Comparison of ENCODE assay signal across 24 cellular contexts in genomic region chr6:35428421-35429149, GRCh38. TPM values are rescaled to one million over a fixed set of nuclear protein-coding genes. Genes with fewer than 3 reads are reported as not detected.
DNase-seq lines count a peak whose midpoint lies in the region; ATAC-seq and TF ChIP-seq lines count a peak whose summit lies in the region.
"Had no signal": no experiment of that assay in that cellular context is flagged by ENCODE, and none has a peak within 500 bp of the region (broad histone marks: within the 10 kb centered on the region; RNA-seq: fewer than 3 reads in every experiment).

No MANE protein-coding gene starts in this region.

- H3K27ac Mint-ChIP-seq in WTC11 = peak overlapping the region; percentile 74
- peak overlapping the region; percentile 16 for H3K27ac Mint-ChIP-seq in neural crest cell (ENCODE audit: unreplicated experiment)
- H3K27ac Mint-ChIP-seq: activated naive CD8-positive, alpha-beta T cell treated with anti-CD3 and anti-CD28 coated beads, Interleukin-2, amount 50 U/mL, for 24 hours; activated T-helper 2 cell treated with anti-CD3 and anti-CD28 coated beads, Interferon-gamma antibody, Interleukin-2, Interleukin-4, amounts not matched to agents 10 μg/mL and 5 μg/mL and 100 μg/mL, durations not matched to agents 14 hours and 24 hours and 36 hours; CD8-positive, alpha-beta T cell; natural killer cell treated with Interleukin-12 subunit alpha and Interleukin-12 subunit beta and Interleukin-15 and Interleukin-18, amount 100 ng/mL, for 72 hours had no signal

- H3K4me3 Mint-ChIP-seq in WTC11 (no peak overlapping the region), neural crest cell (no peak overlapping the region)
- H3K4me3 Mint-ChIP-seq: activated naive CD8-positive, alpha-beta T cell treated with anti-CD3 and anti-CD28 coated beads, Interleukin-2, amount 50 U/mL, for 24 hours; CD8-positive, alpha-beta T cell; natural killer cell treated with Interleukin-12 subunit alpha and Interleukin-12 subunit beta and Interleukin-15 and Interleukin-18, amount 100 ng/mL, for 72 hours had no signal

- ATAC-seq in WTC11 (peak; percentile 40), GM18502 (IDR thresholded peaks at IDR 0.05; ENCODE audit: poor library complexity, unreplicated experiment) (no peak)
- ATAC-seq: activated naive CD8-positive, alpha-beta T cell treated with anti-CD3 and anti-CD28 coated beads, Interleukin-2, amount 50 U/mL, for 24 hours; CD8-positive, alpha-beta T cell; gastrocnemius medialis; natural killer cell treated with Interleukin-12 subunit alpha and Interleukin-12 subunit beta and Interleukin-15 and Interleukin-18, amount 100 ng/mL, for 72 hours; stimulated activated naive CD8-positive, alpha-beta T cell treated with anti-CD3 and anti-CD28 coated beads, Interleukin-15, Interleukin-2, amounts not matched to agents 100 U/mL and 50 U/mL, for 24 hours had no signal

- H3K9me3 Mint-ChIP-seq in WTC11 (peaks cover 20% of the 10 kb centered on the region), neural crest cell (peaks cover 8% of the 10 kb centered on the region)

- TF ChIP-seq CTCF in WTC11 (IDR thresholded peaks at IDR 0.05) (no peak), foreskin fibroblast (IDR thresholded peaks at IDR 0.05; ENCODE audit: low read depth, low read length) (no peak), neural crest cell (conservative IDR thresholded peaks at IDR 0.05) (no peak)

- H3K27me3 Mint-ChIP-seq in WTC11 (ENCODE audit: low read depth) (no peaks in the 10 kb centered on the region), neural crest cell (ENCODE audit: low read depth) (no peaks in the 10 kb centered on the region)
- H3K27me3 Mint-ChIP-seq: activated naive CD8-positive, alpha-beta T cell treated with anti-CD3 and anti-CD28 coated beads, Interleukin-2, amount 50 U/mL, for 24 hours; natural killer cell treated with Interleukin-12 subunit alpha and Interleukin-12 subunit beta and Interleukin-15 and Interleukin-18, amount 100 ng/mL, for 72 hours had no signal

- CTCF ChIA-PET in WTC11 (lab: Charles Lee) = interaction anchor here (0.8 to 4.1 kb wide), 6 partner anchors 7 to 110 kb away, joined by 3 to 33 read pairs (median 3); no protein-coding TSS in a partner anchor

- POLR2A ChIA-PET in WTC11 (lab: Charles Lee) = interaction anchor here (1.5 kb wide), 1 partner anchor 10 kb away, joined by 7 read pairs; no protein-coding TSS in a partner anchor

- H3K4me3 ChIP-seq in foreskin fibroblast (ENCODE audit: low read depth in 1 of 2, low read length in 2 of 2) = no peak overlapping the region
- H3K4me3 ChIP-seq: gastrocnemius medialis, MG63, thyroid gland had no signal

- H3K36me3 Mint-ChIP-seq in WTC11 (peaks cover 25% of the 10 kb centered on the region), neural crest cell (ENCODE audit: low read depth) (peaks cover 15% of the 10 kb centered on the region)

- DNase-seq in HCEC 1CT (peak; percentile 24), WTC11 (ENCODE audit: low spot score) (no peak), foreskin fibroblast (peak; percentile 9 to 44), neural crest cell (ENCODE audit: low read depth, low spot score) (no peak), NOMO-1 treated with dmso at 0.1 percent for 144 hours (lab: John Stamatoyannopoulos, UW; ENCODE audit: unreplicated experiment) (no peak)
- no peak for DNase-seq in activated effector memory CD4-positive, alpha-beta T cell treated with anti-CD3 and anti-CD28 coated beads, Interleukin-2, amount 50 U/mL, for 16 hours
- no peak for DNase-seq in activated T-cell treated with anti-CD3 and anti-CD28 coated beads, Interleukin-2, amount 50 U/mL, for 1 hour
- DNase-seq: activated CD4-positive, alpha-beta T cell treated with anti-CD3 and anti-CD28 coated beads for 48 hours; activated naive CD8-positive, alpha-beta T cell treated with anti-CD3 and anti-CD28 coated beads, Interleukin-2, amount 50 U/mL, for 24 hours; CD8-positive, alpha-beta T cell; cortex of kidney; DMS153; gastrocnemius medialis; GF-D8; NCI-H146; NCI-H2171 treated with DMSO at 0.1 percent for 48 hours; NCI-H526 treated with DMSO at 0.1 percent for 48 hours; stimulated activated CD4-positive, alpha-beta T cell treated with anti-CD3 and anti-CD28 coated beads, Interleukin-4, amount 100 ng/mL, for 1 hour; stimulated activated naive CD8-positive, alpha-beta T cell treated with anti-CD3 and anti-CD28 coated beads, Interleukin-15, Interleukin-2, amounts not matched to agents 100 U/mL and 50 U/mL, for 24 hours; thyroid gland had no signal

- peaks cover 23% of the 10 kb centered on the region for H3K4me1 Mint-ChIP-seq in WTC11
- peaks cover 10% of the 10 kb centered on the region for H3K4me1 Mint-ChIP-seq in neural crest cell
- H3K4me1 Mint-ChIP-seq: activated naive CD8-positive, alpha-beta T cell treated with anti-CD3 and anti-CD28 coated beads, Interleukin-2, amount 50 U/mL, for 24 hours had no signal

TF ChIP-seq in WTC11, 78 proteins besides CTCF, POLR2A, EP300 and RAD21:
- TF ChIP-seq GABPB1 (CRISPR knock-in tag; IDR thresholded peaks at IDR 0.05) (peak; percentile 60), STAT6 (CRISPR knock-in tag; conservative IDR thresholded peaks at IDR 0.05; ENCODE audit: low read depth) (no peak)
TF ChIP-seq in WTC11: peak in this region for 1.

RNA-seq across cellular contexts. Expression of gene FANCE, which starts 23.6 kb away (rescaled TPM):
- total RNA-seq in WTC11 (2021) = 15.7 to 22.3 TPM (median 17.6 TPM) in 3 replicates
- 18.8 and 20.4 TPM in 2 replicates for total RNA-seq in neural crest cell

RNA-seq across cellular contexts. Expression of gene RPL10A, which starts 39.6 kb away (rescaled TPM):
- 1,829 to 2,044 TPM (median 2,031 TPM) in 3 replicates for total RNA-seq in WTC11 (2021)
- total RNA-seq in neural crest cell = 1,717 and 1,733 TPM in 2 replicates

Comparison
In these comparisons a context has a peak if more than half of its experiments do, and no peak if none do; other contexts are left out.
1. DNase-seq: peak in HCEC 1CT (single experiment) and foreskin fibroblast (2 of 2); none in WTC11 (single experiment), neural crest cell (single experiment), activated effector memory CD4-positive, alpha-beta T cell treated with anti-CD3 and anti-CD28 coated beads, Interleukin-2, amount 50 U/mL, for 16 hours (single experiment), NOMO-1 treated with dmso at 0.1 percent for 144 hours (single experiment) and activated T-cell treated with anti-CD3 and anti-CD28 coated beads, Interleukin-2, amount 50 U/mL, for 1 hour (single experiment).